Comparison of ENCODE assay signal across 8 cellular contexts in the genomic region with DNA sequence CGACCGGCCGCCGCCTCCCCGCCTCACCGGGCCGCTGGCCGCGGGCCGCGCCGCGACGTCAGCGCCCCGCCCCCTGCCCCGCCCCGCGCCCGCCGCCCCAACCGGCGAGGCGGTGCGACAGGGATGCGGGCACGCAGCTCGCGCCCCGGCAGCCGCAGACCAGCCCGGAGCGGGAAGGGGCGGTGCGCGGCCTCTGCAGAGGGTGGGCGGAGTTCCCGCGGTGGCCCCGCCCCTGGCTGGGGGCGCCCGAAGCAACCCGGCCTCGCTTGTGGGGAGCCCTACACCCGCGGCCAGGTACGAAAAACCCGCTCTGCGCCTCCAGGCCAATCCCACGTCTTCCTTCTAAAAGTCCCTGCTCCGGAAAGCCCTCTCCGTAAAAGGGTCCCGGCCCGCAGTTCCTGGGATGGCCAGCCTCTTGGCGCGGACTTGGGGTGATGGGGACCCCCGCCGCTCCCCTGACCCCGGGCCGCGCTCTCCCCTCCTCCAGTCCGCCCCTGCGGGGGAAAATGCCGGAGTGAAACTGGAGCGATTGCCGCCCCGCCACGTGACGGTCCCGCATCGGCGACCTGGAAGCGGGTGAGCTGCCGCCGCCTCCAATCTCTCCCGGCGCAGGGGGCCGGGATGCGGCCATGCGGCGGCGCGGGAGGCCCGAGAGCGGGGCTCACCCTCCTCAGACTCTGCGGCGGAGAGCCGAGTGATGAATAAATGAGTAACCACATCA. TPM values are rescaled to one million over a fixed set of nuclear protein-coding genes. Genes with fewer than 3 reads are reported as not detected.
A peak's percentile ranks its signal among the peaks of the same experiment; 100 is the strongest.
DNase-seq lines count a peak whose midpoint lies in the region; ATAC-seq and TF ChIP-seq lines count a peak whose summit lies in the region.

Gene RAB11FIP5, minus strand, starts transcription at position 36 of the 721 bp plus-strand sequence. CDS start 171 bp downstream, outside the sequence.

- H3K36me3 Mint-ChIP-seq in CD14-positive monocyte: peaks cover 3 to 12% of the 10 kb centered on the region in 2 donors
- H3K36me3 Mint-ChIP-seq in nephron (ENCODE audit: low read depth): no peaks in the 10 kb centered on the region

- H3K4me3 Mint-ChIP-seq in CD14-positive monocyte (peak within 1 kb of the TSS; percentile 77 to 91), nephron (peak within 1 kb of the TSS; percentile 87 to 95 (median 92))

- H3K27me3 Mint-ChIP-seq in CD14-positive monocyte (ENCODE audit: low read depth in 3 of 3): peaks cover 53 to 85% (median 73%) of the 10 kb centered on the region in 3 donors
- H3K27me3 Mint-ChIP-seq in nephron (ENCODE audit: low read depth): peaks cover 39% of the 10 kb centered on the region

- TF ChIP-seq CTCF in CD14-positive monocyte (IDR thresholded peaks at IDR 0.05): no peak
- no peak for TF ChIP-seq CTCF in fibroblast of villous mesenchyme (IDR thresholded peaks at IDR 0.05; ENCODE audit: insufficient read depth, low read depth, low read length)
- no peak for TF ChIP-seq CTCF in nephron (IDR thresholded peaks at IDR 0.05; ENCODE audit: unreplicated experiment in 3 of 3)

- peaks cover 18% of the 10 kb centered on the region for H3K4me1 Mint-ChIP-seq in CD14-positive monocyte
- peaks cover 16% of the 10 kb centered on the region for H3K4me1 Mint-ChIP-seq in nephron

- H3K9me3 Mint-ChIP-seq in CD14-positive monocyte (peaks cover 0 to 17% (median 6%) of the 10 kb centered on the region in 7 donors), nephron (no peaks in the 10 kb centered on the region)

- peak; percentile 68 for ATAC-seq in GM19452 (IDR thresholded peaks at IDR 0.05; ENCODE audit: unreplicated experiment)

- no peak for DNase-seq in CD14-positive monocyte (ENCODE audit: low spot score)
- peak; percentile 78 for DNase-seq in HPDE6-E6E7 (ENCODE audit: extremely low spot score)
- DNase-seq in SJCRH30: peak; percentile 70 to 81
- DNase-seq in activated gamma-delta T cell treated with anti-CD3 and anti-CD28 coated beads, Interleukin-2, amount 50 U/mL, for 16 hours (ENCODE audit: low read depth): peak; percentile 52
- peak; percentile 73 for DNase-seq in fibroblast of villous mesenchyme (ENCODE audit: low read depth)
- DNase-seq in stimulated activated naive CD4-positive, alpha-beta T cell (lab: John Stamatoyannopoulos, UW): peak; percentile 61 to 80 (median 70)

- H3K27ac ChIP-seq in SJCRH30: peak within 1 kb of the TSS; percentile 67

- H3K27ac Mint-ChIP-seq in CD14-positive monocyte (no peak within 1 kb of the TSS), nephron (peak within 1 kb of the TSS; percentile 84 to 96 (median 92))

- H3K9me3 ChIP-seq in SJCRH30 (replicated peaks): no peaks in the 10 kb centered on the region

- peaks cover 6% of the 10 kb centered on the region for H3K4me1 ChIP-seq in SJCRH30

- peak within 1 kb of the TSS; percentile 85 for H3K4me3 ChIP-seq in SJCRH30
- peak within 1 kb of the TSS; percentile 74 for H3K4me3 ChIP-seq in fibroblast of villous mesenchyme (ENCODE audit: low read depth, low read length)

- intact Hi-C loops in CD14-positive monocyte (cut with micrococcal nuclease): no loop called here

- no peaks in the 10 kb centered on the region for H3K36me3 ChIP-seq in SJCRH30

- H3K27me3 ChIP-seq in SJCRH30: no peaks in the 10 kb centered on the region

RNA-seq across cellular contexts. Expression of gene RAB11FIP5, which starts in this region (rescaled TPM):
- polyA plus RNA-seq in CD14-positive monocyte: under 1 TPM; 0.57 to 0.93 TPM
- total RNA-seq in SJCRH30 (2014; rRNA removed; shearing (Covaris generic)): 7.9 and 8.1 TPM in 2 replicates
- 31.5 and 37.7 TPM in 2 replicates for total RNA-seq in fibroblast of villous mesenchyme

Comparison
In these comparisons a context has a peak if more than half of its experiments do, and no peak if none do; other contexts are left out.
1. H3K27ac Mint-ChIP-seq: peak in nephron (3 of 3); none in CD14-positive monocyte (0 of 7).